23 cellular contexts compared by ENCODE assay signal in genomic region chr10:14334771-14335170, GRCh38. TPM values are rescaled to one million over a fixed set of nuclear protein-coding genes. Genes with fewer than 3 reads are reported as not detected.
DNase-seq lines count a peak whose midpoint lies in the region; ATAC-seq and TF ChIP-seq lines count a peak whose summit lies in the region.
"Had no signal": no experiment of that assay in that cellular context is flagged by ENCODE, and none has a peak within 500 bp of the region (broad histone marks: within the 10 kb centered on the region; RNA-seq: fewer than 3 reads in every experiment).

No MANE protein-coding gene starts in this region.

- H3K18ac ChIP-seq in mesendoderm (ENCODE audit: low read length) = no peak overlapping the region

- peaks cover 4% of the 10 kb centered on the region for H3K27me3 Mint-ChIP-seq in endodermal cell (ENCODE audit: insufficient read depth)

- WGBS in endodermal cell (ENCODE audit: insufficient coverage in 1 of 2, insufficient read length in 1 of 2), 2 experiments = 67 to 82% methylated on average over 1 to 2 of the region's 2 CpGs
- no CpG with 5 or more reads among the region's 2 CpGs for WGBS in mesendoderm (ENCODE audit: extremely low coverage, insufficient coverage, low lambda C conversion rate)

- H3K9me3 Mint-ChIP-seq in endodermal cell = no peaks in the 10 kb centered on the region
- H3K9me3 Mint-ChIP-seq: CD14-positive monocyte; CD4-positive, alpha-beta memory T cell; CD8-positive, alpha-beta memory T cell had no signal

- no peak overlapping the region for H3K23ac ChIP-seq in mesendoderm (ENCODE audit: low read length)

- H3K27me3 ChIP-seq in endodermal cell (ENCODE audit: control insufficient read depth, insufficient read depth, low read length, poor library complexity, severe bottlenecking) = no peaks in the 10 kb centered on the region
- no peaks in the 10 kb centered on the region for H3K27me3 ChIP-seq in mesendoderm (ENCODE audit: insufficient read depth, low read length, poor library complexity)
- H3K27me3 ChIP-seq in left lung = peaks cover 12 to 40% of the 10 kb centered on the region in 2 donors
- H3K27me3 ChIP-seq: BLaER1 had no signal

- no peaks in the 10 kb centered on the region for H3K79me1 ChIP-seq in mesendoderm (ENCODE audit: low read length)

- no peaks in the 10 kb centered on the region for H3K36me3 Mint-ChIP-seq in endodermal cell (ENCODE audit: low read depth)
- H3K36me3 Mint-ChIP-seq: CD14-positive monocyte; CD4-positive, alpha-beta memory T cell; CD4-positive, CD25-positive, alpha-beta regulatory T cell; CD8-positive, alpha-beta memory T cell had no signal

- H3K9ac ChIP-seq in endodermal cell (ENCODE audit: extremely low read depth, low read length, poor library complexity, severe bottlenecking) (no peak overlapping the region), mesendoderm (ENCODE audit: low read length) (no peak overlapping the region)
- H3K9ac ChIP-seq: BLaER1 had no signal

- H3K4me2 ChIP-seq in mesendoderm (ENCODE audit: low read length) = no peak overlapping the region
- H3K4me2 ChIP-seq: BLaER1 had no signal

- H4K5ac ChIP-seq in mesendoderm (ENCODE audit: low read length) = no peak overlapping the region

- no peak overlapping the region for H2BK15ac ChIP-seq in mesendoderm (replicated peaks; ENCODE audit: low read depth)

- no peak overlapping the region for H3K27ac ChIP-seq in endodermal cell (ENCODE audit: low read depth, low read length)
- no peak overlapping the region for H3K27ac ChIP-seq in mesendoderm (ENCODE audit: low read depth, low read length)
- H3K27ac ChIP-seq in left lung = no peak overlapping the region
- H3K27ac ChIP-seq: BLaER1 had no signal

- no peak overlapping the region for H3K4me3 ChIP-seq in endodermal cell (ENCODE audit: low read length)
- H3K4me3 ChIP-seq in mesendoderm (ENCODE audit: low read length) = no peak overlapping the region
- no peak overlapping the region for H3K4me3 ChIP-seq in left lung
- H3K4me3 ChIP-seq: BLaER1 had no signal

- no peak for ATAC-seq in GM21367 (IDR thresholded peaks at IDR 0.05; ENCODE audit: unreplicated experiment)
- ATAC-seq in left lung = no peak

- no peak overlapping the region for H3K4ac ChIP-seq in mesendoderm (ENCODE audit: low read depth, low read length)

- H3K79me2 ChIP-seq in mesendoderm (ENCODE audit: control insufficient read depth, insufficient read depth, low read length) = no peaks in the 10 kb centered on the region

- H3K4me1 ChIP-seq in endodermal cell (ENCODE audit: control insufficient read depth, insufficient read depth, low read length) = peaks cover 10% of the 10 kb centered on the region
- H3K4me1 ChIP-seq in mesendoderm (ENCODE audit: control insufficient read depth, low read depth, low read length) = no peaks in the 10 kb centered on the region
- no peaks in the 10 kb centered on the region for H3K4me1 ChIP-seq in left lung
- H3K4me1 ChIP-seq: BE2C had no signal

- no peak overlapping the region for H2BK5ac ChIP-seq in mesendoderm (ENCODE audit: low read length)

- intact Hi-C loops in left lung (cut with DNase I) = no loop called here

- no peak overlapping the region for H3K27ac Mint-ChIP-seq in endodermal cell
- H3K27ac Mint-ChIP-seq: CD14-positive monocyte; CD4-positive, alpha-beta memory T cell; CD8-positive, alpha-beta memory T cell had no signal

- H3K4me3 Mint-ChIP-seq in endodermal cell = no peak overlapping the region
- H3K4me3 Mint-ChIP-seq: CD14-positive monocyte; CD4-positive, alpha-beta memory T cell; CD4-positive, CD25-positive, alpha-beta regulatory T cell; CD8-positive, alpha-beta memory T cell had no signal

- no peak overlapping the region for H2BK120ac ChIP-seq in mesendoderm (ENCODE audit: low read depth, low read length)

- peaks cover 24% of the 10 kb centered on the region for H3K4me1 Mint-ChIP-seq in endodermal cell
- H3K4me1 Mint-ChIP-seq: CD14-positive monocyte had no signal

- no peak overlapping the region for H3K56ac ChIP-seq in mesendoderm (ENCODE audit: low read length)

- TF ChIP-seq CTCF in endodermal cell (conservative IDR thresholded peaks at IDR 0.05) (no peak), left lung (IDR thresholded peaks at IDR 0.05) (no peak)

- no peak overlapping the region for H4K8ac ChIP-seq in mesendoderm (ENCODE audit: low read depth, low read length)

- no peaks in the 10 kb centered on the region for H3K9me3 ChIP-seq in endodermal cell (ENCODE audit: control insufficient read depth, low read length)
- H3K9me3 ChIP-seq in left lung = no peaks in the 10 kb centered on the region
- H3K9me3 ChIP-seq: BE2C, BLaER1 had no signal

- no peak overlapping the region for H2AK5ac ChIP-seq in mesendoderm (ENCODE audit: low read length)

- no peaks in the 10 kb centered on the region for H3K36me3 ChIP-seq in endodermal cell (ENCODE audit: control insufficient read depth, insufficient read depth, low read length)
- no peaks in the 10 kb centered on the region for H3K36me3 ChIP-seq in mesendoderm (ENCODE audit: control insufficient read depth, insufficient read depth, low read length)
- H3K36me3 ChIP-seq in left lung = no peaks in the 10 kb centered on the region
- H3K36me3 ChIP-seq: BE2C, BLaER1 had no signal

- DNase-seq in ELF-1 (ENCODE audit: low read depth, low spot score) (peak; percentile 19), endodermal cell (peak; percentile 74), mesendoderm (peak; percentile 70), left lung (no peak)
- no peak for DNase-seq in activated CD4-positive, alpha-beta T cell treated with anti-CD3 and anti-CD28 coated beads for 48 hours
- DNase-seq: 8988T; ACHN; BE2C; C1 segment of cervical spinal cord; CD4-positive, alpha-beta memory T cell; CD4-positive, CD25-positive, alpha-beta regulatory T cell; CD8-positive, alpha-beta memory T cell; COR-L47; DMS 273 treated with DMSO at 0.1 percent for 48 hours; DMS153; DMS53; DMS79; DND-41; EL; GF-D8 had no signal

RNA-seq across cellular contexts. Expression of gene FRMD4A, which starts 4.0 kb away (rescaled TPM):
- total RNA-seq in endodermal cell = 10 to 100 TPM; 22.3 to 22.4 TPM
- polyA plus RNA-seq in endodermal cell (2013, experiment 1 of 2) = 113 TPM
- 90.3 TPM for polyA plus RNA-seq in endodermal cell (2013, experiment 2 of 2)
- 25.4 TPM for polyA plus RNA-seq in mesendoderm (2013, experiment 1 of 2)
- 32.2 TPM for polyA plus RNA-seq in mesendoderm (2013, experiment 2 of 2)
- 10 to 100 TPM; 33.9 to 34.5 TPM for total RNA-seq in left lung
- polyA plus RNA-seq: CD14-positive monocyte had no signal

Comparison
In these comparisons a context has a peak if more than half of its experiments do, and no peak if none do; other contexts are left out.
1. DNase-seq: peak in ELF-1 (single experiment), endodermal cell (single experiment) and mesendoderm (single experiment); none in left lung (0 of 2) and activated CD4-positive, alpha-beta T cell treated with anti-CD3 and anti-CD28 coated beads for 48 hours (single experiment).